In the genomic region with DNA sequence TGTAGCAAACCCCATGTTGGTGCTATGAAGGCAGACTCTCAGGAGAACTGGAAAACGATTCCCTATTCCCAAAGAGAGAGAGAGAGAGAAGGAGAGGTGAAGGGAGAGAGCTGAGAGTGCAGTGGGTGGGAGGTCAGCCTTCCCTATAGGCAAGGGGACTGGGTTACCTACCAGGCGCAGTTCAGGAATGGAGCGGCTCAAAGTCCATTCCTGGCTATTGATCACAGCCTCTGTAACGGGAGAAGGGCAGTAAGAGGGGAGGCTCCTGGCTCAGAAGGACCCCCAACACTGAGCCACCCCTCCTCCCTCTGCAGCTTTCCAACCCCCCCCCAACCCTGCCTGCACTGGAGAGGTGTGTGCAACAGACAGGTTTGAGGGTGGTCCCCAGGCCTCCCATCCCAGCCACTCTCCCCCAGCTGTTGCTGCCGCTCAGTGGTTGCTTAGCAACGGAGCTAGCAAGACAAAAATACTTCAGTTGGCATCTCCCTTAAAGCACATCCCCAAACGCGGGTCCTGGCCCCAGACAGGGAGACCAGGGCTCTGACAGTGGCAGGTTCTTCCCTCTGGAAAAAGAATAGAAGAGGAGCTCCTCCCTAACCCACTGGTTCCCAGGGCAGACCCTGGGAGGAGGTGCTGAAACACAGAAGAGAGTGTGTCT, we compare ENCODE assay signal across 12 cellular contexts. TPM values are rescaled to one million over a fixed set of nuclear protein-coding genes. Genes with fewer than 3 reads are reported as not detected.
DNase-seq lines count a peak whose midpoint lies in the region; ATAC-seq, FAIRE-seq and TF ChIP-seq lines count a peak whose summit lies in the region.
"Had no signal": no experiment of that assay in that cellular context is flagged by ENCODE, and none has a peak within 500 bp of the region (broad histone marks: within the 10 kb centered on the region; RNA-seq: fewer than 3 reads in every experiment).

No MANE protein-coding gene starts in this region.

- H3K36me3 ChIP-seq in HepG2 (replicated peaks in 1 of 2; ENCODE audit: control insufficient read depth in 1 of 2, insufficient read depth in 2 of 2, low read length in 2 of 2): no peaks in the 10 kb centered on the region
- H3K36me3 ChIP-seq: sigmoid colon had no signal

- WGBS in HepG2 (ENCODE audit: low lambda C conversion rate): 7% methylated on average over 8 of the region's 8 CpGs

- no peak for TF ChIP-seq RAD21 in HepG2 (CRISPR knock-in tag; IDR thresholded peaks at IDR 0.05)

- H3K4me3 Mint-ChIP-seq in CD4-positive, alpha-beta T cell: no peak overlapping the region
- H3K4me3 Mint-ChIP-seq in Calu3 (ENCODE audit: low read depth, unreplicated experiment) (peak overlapping the region; percentile 57), T-cell (no peak overlapping the region), CD14-positive monocyte (no peak overlapping the region)
- H3K4me3 Mint-ChIP-seq: activated B cell treated with CpG ODN at 0.5 μM for 24 hours; activated naive CD8-positive, alpha-beta T cell had no signal

- peak overlapping the region; percentile 30 for H3K27ac ChIP-seq in CD4-positive, alpha-beta T cell (ENCODE audit: low read depth, low read length)
- no peak overlapping the region for H3K27ac ChIP-seq in HepG2 (ENCODE audit: extremely low read length, insufficient read depth, low read length)
- H3K27ac ChIP-seq: sigmoid colon had no signal

- H3K4me2 ChIP-seq in HepG2 (ENCODE audit: low read depth, low read length): peak overlapping the region; percentile 94

- CTCF ChIA-PET in CD4-positive, alpha-beta T cell (lab: Charles Lee): no interaction called here
- CTCF ChIA-PET in Calu3 (lab: Charles Lee) (interaction anchor here (0.7 to 3.4 kb wide), 5 partner anchors 9 to 152 kb away, joined by 3 to 18 read pairs (median 8); a partner anchor contains a TSS), T-cell (lab: Charles Lee) (interaction anchor here (0.5 to 0.6 kb wide), 2 partner anchors 69 to 106 kb away, joined by 3 to 4 read pairs; no protein-coding TSS in a partner anchor), HepG2 (lab: Yijun Ruan, JAX; ENCODE audit: low intra/inter-chr PET ratio, low total read pairs) (interaction anchor here (1.8 kb wide), 1 partner anchor 9 kb away, joined by 6 read pairs; no protein-coding TSS in a partner anchor)

- no peak for TF ChIP-seq POLR2A in HepG2 (IDR thresholded peaks at IDR 0.05; ENCODE audit: insufficient read depth in 1 of 2, low read depth in 2 of 2, low read length in 2 of 2)

- peaks cover 34% of the 10 kb centered on the region for H3K4me1 Mint-ChIP-seq in CD4-positive, alpha-beta T cell (ENCODE audit: low read depth)
- H3K4me1 Mint-ChIP-seq in Calu3 (ENCODE audit: low read depth, unreplicated experiment) (peaks cover 28% of the 10 kb centered on the region), T-cell (peaks cover 25 to 31% (median 27%) of the 10 kb centered on the region in 3 donors), CD14-positive monocyte (peaks cover 11% of the 10 kb centered on the region)

- TF ChIP-seq CTCF in CD4-positive, alpha-beta T cell (IDR thresholded peaks at IDR 0.05): no peak
- TF ChIP-seq CTCF in Calu3 (IDR thresholded peaks at IDR 0.05; ENCODE audit: unreplicated experiment) (no peak), HepG2 (CRISPR knock-in tag; IDR thresholded peaks at IDR 0.05) (no peak), CD14-positive monocyte (IDR thresholded peaks at IDR 0.05) (no peak)

- H3K27me3 ChIP-seq in CD4-positive, alpha-beta T cell (ENCODE audit: control insufficient read depth, insufficient read depth, low read length): no peaks in the 10 kb centered on the region
- H3K27me3 ChIP-seq in HepG2 (ENCODE audit: control insufficient read depth in 1 of 2, insufficient read depth in 2 of 2, low read length in 2 of 2): peaks cover 14 to 64% of the 10 kb centered on the region in 2 experiments

- H3K36me3 Mint-ChIP-seq in CD4-positive, alpha-beta T cell (ENCODE audit: low read depth): peaks cover 72% of the 10 kb centered on the region
- H3K36me3 Mint-ChIP-seq in Calu3 (ENCODE audit: insufficient read depth, unreplicated experiment): no peaks in the 10 kb centered on the region
- peaks cover 53% of the 10 kb centered on the region for H3K36me3 Mint-ChIP-seq in T-cell
- peaks cover 54 to 59% of the 10 kb centered on the region in 2 donors for H3K36me3 Mint-ChIP-seq in CD14-positive monocyte

- no peak for DNase-seq in CD4-positive, alpha-beta T cell
- DNase-seq in Calu3 (no peak), T-cell (no peak), HepG2 (ENCODE audit: low spot score) (peak; percentile 23), DMS153 (lab: John Stamatoyannopoulos, UW) (no peak), CD14-positive monocyte (ENCODE audit: low spot score) (no peak), SW480 (ENCODE audit: low spot score) (no peak)
- DNase-seq: activated B cell treated with CpG ODN at 0.5 μM for 24 hours, kidney, sigmoid colon had no signal

- intact Hi-C loops in CD4-positive, alpha-beta T cell (cut with DNase I, micrococcal nuclease): loop anchor here in 1 of 2 experiments (5.0 kb wide), 1 partner anchor 38 kb away; no protein-coding TSS in a partner anchor
- intact Hi-C loops in Calu3 (cut with micrococcal nuclease; ENCODE audit: unreplicated experiment) (no loop called here), HepG2 (cut with micrococcal nuclease; ENCODE audit: unreplicated experiment) (loop anchor here (5.0 kb wide), 2 partner anchors 43 to 153 kb away; a partner anchor contains a TSS), CD14-positive monocyte (cut with micrococcal nuclease) (no loop called here)

- no peaks in the 10 kb centered on the region for H3K9me3 ChIP-seq in CD4-positive, alpha-beta T cell (ENCODE audit: control insufficient read depth, low read length)
- no peaks in the 10 kb centered on the region for H3K9me3 ChIP-seq in HepG2 (ENCODE audit: low read length)
- H3K9me3 ChIP-seq: sigmoid colon had no signal

- POLR2A ChIA-PET in CD4-positive, alpha-beta T cell (lab: Charles Lee): interaction anchor here (1.4 kb wide), 1 partner anchor 9 kb away, joined by 4 read pairs; a partner anchor contains a TSS
- POLR2A ChIA-PET in T-cell (lab: Charles Lee): no interaction called here
- POLR2A ChIA-PET in HepG2 (lab: Yijun Ruan, JAX): interaction anchor here (0.9 to 3.3 kb wide), 6 partner anchors 9 to 215 kb away, joined by 3 to 29 read pairs (median 4); a partner anchor contains a TSS

- H3K4me1 ChIP-seq in HepG2 (ENCODE audit: insufficient read depth, low read length): peaks cover 42% of the 10 kb centered on the region

- no peak overlapping the region for H3K9ac ChIP-seq in HepG2 (ENCODE audit: insufficient read depth, low read depth, low read length)

- in situ Hi-C loops in HepG2 (cut with HindIII; ENCODE audit: extremely low pct_ligation_motif_present, low pct_unique_long_range_greater_than_20kb): no loop called here

- TF ChIP-seq EP300 in HepG2 (IDR thresholded peaks at IDR 0.05; ENCODE audit: low read depth in 2 of 2, low read length in 2 of 2): no peak
- no peak for TF ChIP-seq EP300 in HepG2 (CRISPR knock-in tag; IDR thresholded peaks at IDR 0.05; ENCODE audit: borderline replicate concordance)

- H3K79me2 ChIP-seq in HepG2 (ENCODE audit: insufficient read depth, low read length): no peaks in the 10 kb centered on the region

- no peaks in the 10 kb centered on the region for H3K27me3 Mint-ChIP-seq in CD4-positive, alpha-beta T cell
- H3K27me3 Mint-ChIP-seq in Calu3 (ENCODE audit: unreplicated experiment) (peaks cover 92% of the 10 kb centered on the region), T-cell (no peaks in the 10 kb centered on the region), CD14-positive monocyte (ENCODE audit: low read depth in 3 of 3) (no peaks in the 10 kb centered on the region)
- H3K27me3 Mint-ChIP-seq: activated B cell treated with CpG ODN at 0.5 μM for 24 hours; activated naive CD8-positive, alpha-beta T cell had no signal

- ATAC-seq in CD4-positive, alpha-beta T cell (ENCODE audit: poor library complexity): no peak
- ATAC-seq in T-cell (replicated peaks in 1 of 4): no peak
- peak; percentile 55 for ATAC-seq in HepG2
- no peak for ATAC-seq in GM18511 (IDR thresholded peaks at IDR 0.05; ENCODE audit: unreplicated experiment)

- H3K4me3 ChIP-seq in HepG2 (replicated peaks in 1 of 3; ENCODE audit: insufficient read depth in 1 of 3, low read depth in 2 of 3, low read length in 3 of 3): peak overlapping the region in 1 of 3 experiments; percentile 73; a peak in 2 of 6 replicates
- H3K4me3 ChIP-seq: sigmoid colon had no signal

- H4K20me1 ChIP-seq in HepG2 (ENCODE audit: insufficient read depth, low read length): no peaks in the 10 kb centered on the region

- no peaks in the 10 kb centered on the region for H3K9me3 Mint-ChIP-seq in CD4-positive, alpha-beta T cell
- no peaks in the 10 kb centered on the region for H3K9me3 Mint-ChIP-seq in Calu3 (ENCODE audit: low read depth, unreplicated experiment)
- H3K9me3 Mint-ChIP-seq in T-cell: no peaks in the 10 kb centered on the region
- H3K9me3 Mint-ChIP-seq in CD14-positive monocyte: no peaks in the 10 kb centered on the region
- H3K9me3 Mint-ChIP-seq: activated B cell treated with CpG ODN at 0.5 μM for 24 hours had no signal

- no peak overlapping the region for H2AFZ ChIP-seq in HepG2 (ENCODE audit: low read length)

- FAIRE-seq in HepG2 (lab: Jason Lieb, UNC): no peak
- FAIRE-seq: kidney had no signal

- H3K27ac Mint-ChIP-seq in CD4-positive, alpha-beta T cell: peak overlapping the region; percentile 65
- H3K27ac Mint-ChIP-seq in Calu3 (ENCODE audit: unreplicated experiment) (no peak overlapping the region), T-cell (peak overlapping the region; percentile 69 to 78), CD14-positive monocyte (peak overlapping the region in 1 of 7 donors; percentile 50)
- H3K27ac Mint-ChIP-seq: activated B cell treated with CpG ODN at 0.5 μM for 24 hours had no signal

- BruUV-seq in Calu3 (replicated peaks; lab: Mats Ljungman, UMichigan) (no TSS peak), HepG2 (replicated peaks; lab: Mats Ljungman, UMichigan) (no TSS peak)

RNA-seq across cellular contexts. Expression of a gene that starts 3.2 kb away (rescaled TPM):
- 10 to 100 TPM; 21.0 to 21.2 TPM for total RNA-seq in CD4-positive, alpha-beta T cell
- total RNA-seq in Calu3 (2022) (0.57 and 0.59 TPM in 2 replicates), T-cell (10 to 100 TPM; 43.2 to 74.6 (median 66.4) TPM), HepG2 (2016; rRNA removed; fragmentation: Illumina TruSeq; extraction: Trizol) (0.38 and 0.81 TPM in 2 replicates)
- 0.10 and 0.18 TPM in 2 replicates for total RNA-seq in HepG2 (2016; cell fraction: cytosol; rRNA removed; fragmentation: Illumina TruSeq; extraction: Trizol; ENCODE audit: low read depth)
- total RNA-seq in HepG2 (2016; cell fraction: insoluble cytoplasmic fraction; rRNA removed; fragmentation: Illumina TruSeq; extraction: Trizol): 0.45 and 0.91 TPM in 2 replicates
- total RNA-seq in HepG2 (2016; cell fraction: membrane; rRNA removed; fragmentation: Illumina TruSeq; extraction: Trizol): 0.24 and 0.49 TPM in 2 replicates
- 0.44 and 0.71 TPM in 2 replicates for total RNA-seq in HepG2 (2016; cell fraction: nucleus; rRNA removed; fragmentation: Illumina TruSeq; extraction: Trizol)
- polyA plus RNA-seq in HepG2 (2011; rRNA removed) (0.45 and 0.73 TPM in 2 replicates), CD14-positive monocyte (under 1 TPM; 0.20 to 0.65 TPM)
- 0.50 and 0.87 TPM in 2 replicates for polyA plus RNA-seq in HepG2 (2011; cell fraction: cytosol; rRNA removed)
- 1.0 and 1.5 TPM in 2 replicates for polyA plus RNA-seq in HepG2 (2011; cell fraction: nucleus; rRNA removed)
- polyA plus RNA-seq in HepG2 (2012): 0.23 and 0.31 TPM in 2 replicates
- polyA plus RNA-seq in HepG2 (2016; cell fraction: cytosol; fragmentation: Illumina TruSeq; extraction: Trizol; ENCODE audit: low read depth): 0.33 and 0.42 TPM in 2 replicates
- polyA plus RNA-seq in HepG2 (2016; cell fraction: insoluble cytoplasmic fraction; fragmentation: Illumina TruSeq; extraction: Trizol; ENCODE audit: low read depth): 0.57 and 0.95 TPM in 2 replicates
- 0.10 and 0.23 TPM in 2 replicates for polyA plus RNA-seq in HepG2 (2016; cell fraction: membrane; fragmentation: Illumina TruSeq; extraction: Trizol; ENCODE audit: low read depth)
- 0.37 and 1.3 TPM in 2 replicates for polyA plus RNA-seq in HepG2 (2016; cell fraction: nucleus; fragmentation: Illumina TruSeq; extraction: Trizol; ENCODE audit: insufficient read depth, low read depth)
- 0.42 and 0.96 TPM in 2 replicates for polyA minus RNA-seq in HepG2 (2011; rRNA and poly(A)+ RNA removed; ENCODE audit: low replicate concordance)
- polyA minus RNA-seq in HepG2 (2011; cell fraction: cytosol; rRNA and poly(A)+ RNA removed): 0.70 and 0.79 TPM in 2 replicates
- polyA minus RNA-seq in HepG2 (2011; cell fraction: nucleus; rRNA and poly(A)+ RNA removed): 0.90 and 1.5 TPM in 2 replicates

RNA-seq across cellular contexts. Expression of a gene that starts 9.5 kb away (rescaled TPM):
- 10 to 100 TPM; 10.3 to 10.7 TPM for total RNA-seq in CD4-positive, alpha-beta T cell
- total RNA-seq in Calu3 (2022) (40.2 and 46.7 TPM in 2 replicates), T-cell (10 to 100 TPM; 12.8 to 25.6 (median 15.5) TPM), HepG2 (2016; rRNA removed; fragmentation: Illumina TruSeq; extraction: Trizol) (5.4 and 10.4 TPM in 2 replicates)
- total RNA-seq in HepG2 (2016; cell fraction: cytosol; rRNA removed; fragmentation: Illumina TruSeq; extraction: Trizol; ENCODE audit: low read depth): 3.1 and 3.3 TPM in 2 replicates
- total RNA-seq in HepG2 (2016; cell fraction: insoluble cytoplasmic fraction; rRNA removed; fragmentation: Illumina TruSeq; extraction: Trizol): 7.8 and 11.5 TPM in 2 replicates
- total RNA-seq in HepG2 (2016; cell fraction: membrane; rRNA removed; fragmentation: Illumina TruSeq; extraction: Trizol): 6.1 and 6.3 TPM in 2 replicates
- total RNA-seq in HepG2 (2016; cell fraction: nucleus; rRNA removed; fragmentation: Illumina TruSeq; extraction: Trizol): 8.7 and 15.1 TPM in 2 replicates
- polyA plus RNA-seq in HepG2 (2011; rRNA removed) (24.6 and 27.3 TPM in 2 replicates), CD14-positive monocyte (10 to 100 TPM; 43.0 to 48.1 TPM)
- polyA plus RNA-seq in HepG2 (2011; cell fraction: cytosol; rRNA removed): 19.3 and 22.2 TPM in 2 replicates
- polyA plus RNA-seq in HepG2 (2011; cell fraction: nucleus; rRNA removed): 26.2 and 31.2 TPM in 2 replicates
- polyA plus RNA-seq in HepG2 (2012): 17.1 and 17.8 TPM in 2 replicates
- 3.2 and 4.3 TPM in 2 replicates for polyA plus RNA-seq in HepG2 (2016; cell fraction: cytosol; fragmentation: Illumina TruSeq; extraction: Trizol; ENCODE audit: low read depth)
- 6.6 and 6.9 TPM in 2 replicates for polyA plus RNA-seq in HepG2 (2016; cell fraction: insoluble cytoplasmic fraction; fragmentation: Illumina TruSeq; extraction: Trizol; ENCODE audit: low read depth)
- polyA plus RNA-seq in HepG2 (2016; cell fraction: membrane; fragmentation: Illumina TruSeq; extraction: Trizol; ENCODE audit: low read depth): 4.9 and 7.9 TPM in 2 replicates
- polyA plus RNA-seq in HepG2 (2016; cell fraction: nucleus; fragmentation: Illumina TruSeq; extraction: Trizol; ENCODE audit: insufficient read depth, low read depth): 22.0 and 24.1 TPM in 2 replicates
- polyA minus RNA-seq in HepG2 (2011; rRNA and poly(A)+ RNA removed; ENCODE audit: low replicate concordance): 8.6 and 23.9 TPM in 2 replicates
- polyA minus RNA-seq in HepG2 (2011; cell fraction: cytosol; rRNA and poly(A)+ RNA removed): 5.8 and 8.3 TPM in 2 replicates
- polyA minus RNA-seq in HepG2 (2011; cell fraction: nucleus; rRNA and poly(A)+ RNA removed): 14.9 and 21.0 TPM in 2 replicates

RNA-seq across cellular contexts. Expression of a gene that starts 16.8 kb away (rescaled TPM):
- 10 to 100 TPM in 1 of 2 experiments, 1 to 10 TPM in 1; 8.7 to 10.8 TPM for total RNA-seq in CD4-positive, alpha-beta T cell
- 188 and 199 TPM in 2 replicates for total RNA-seq in Calu3 (2022)
- 10 to 100 TPM; 24.1 to 53.9 (median 46.2) TPM for total RNA-seq in T-cell
- total RNA-seq in HepG2 (2016; rRNA removed; fragmentation: Illumina TruSeq; extraction: Trizol): 209 and 255 TPM in 2 replicates
- 114 and 177 TPM in 2 replicates for total RNA-seq in HepG2 (2016; cell fraction: cytosol; rRNA removed; fragmentation: Illumina TruSeq; extraction: Trizol; ENCODE audit: low read depth)
- 213 and 245 TPM in 2 replicates for total RNA-seq in HepG2 (2016; cell fraction: insoluble cytoplasmic fraction; rRNA removed; fragmentation: Illumina TruSeq; extraction: Trizol)
- 203 and 282 TPM in 2 replicates for total RNA-seq in HepG2 (2016; cell fraction: membrane; rRNA removed; fragmentation: Illumina TruSeq; extraction: Trizol)
- 105 and 134 TPM in 2 replicates for total RNA-seq in HepG2 (2016; cell fraction: nucleus; rRNA removed; fragmentation: Illumina TruSeq; extraction: Trizol)
- polyA plus RNA-seq in HepG2 (2011; rRNA removed): 171 and 191 TPM in 2 replicates
- 223 and 255 TPM in 2 replicates for polyA plus RNA-seq in HepG2 (2011; cell fraction: cytosol; rRNA removed)
- 58.2 and 58.6 TPM in 2 replicates for polyA plus RNA-seq in HepG2 (2011; cell fraction: nucleus; rRNA removed)
- 68.6 and 92.8 TPM in 2 replicates for polyA plus RNA-seq in HepG2 (2012)
- 148 and 226 TPM in 2 replicates for polyA plus RNA-seq in HepG2 (2016; cell fraction: cytosol; fragmentation: Illumina TruSeq; extraction: Trizol; ENCODE audit: low read depth)
- polyA plus RNA-seq in HepG2 (2016; cell fraction: insoluble cytoplasmic fraction; fragmentation: Illumina TruSeq; extraction: Trizol; ENCODE audit: low read depth): 315 and 325 TPM in 2 replicates
- 208 and 297 TPM in 2 replicates for polyA plus RNA-seq in HepG2 (2016; cell fraction: membrane; fragmentation: Illumina TruSeq; extraction: Trizol; ENCODE audit: low read depth)
- 175 and 177 TPM in 2 replicates for polyA plus RNA-seq in HepG2 (2016; cell fraction: nucleus; fragmentation: Illumina TruSeq; extraction: Trizol; ENCODE audit: insufficient read depth, low read depth)
- polyA minus RNA-seq in HepG2 (2011; rRNA and poly(A)+ RNA removed; ENCODE audit: low replicate concordance): 141 and 375 TPM in 2 replicates
- 49.7 and 59.9 TPM in 2 replicates for polyA minus RNA-seq in HepG2 (2011; cell fraction: cytosol; rRNA and poly(A)+ RNA removed)
- polyA minus RNA-seq in HepG2 (2011; cell fraction: nucleus; rRNA and poly(A)+ RNA removed): 72.6 and 80.6 TPM in 2 replicates
- polyA plus RNA-seq in CD14-positive monocyte: 10 to 100 TPM; 27.4 to 38.4 TPM

RNA-seq across cellular contexts. Expression of a gene that starts 19.6 kb away (rescaled TPM):
- total RNA-seq in CD4-positive, alpha-beta T cell: 10 to 100 TPM; 39.9 to 40.8 TPM
- total RNA-seq in Calu3 (2022) (39.0 and 42.4 TPM in 2 replicates), T-cell (10 to 100 TPM; 45.4 to 72.9 (median 71.7) TPM), HepG2 (2016; rRNA removed; fragmentation: Illumina TruSeq; extraction: Trizol) (2.7 and 5.7 TPM in 2 replicates)
- 3.9 and 5.1 TPM in 2 replicates for total RNA-seq in HepG2 (2016; cell fraction: cytosol; rRNA removed; fragmentation: Illumina TruSeq; extraction: Trizol; ENCODE audit: low read depth)
- total RNA-seq in HepG2 (2016; cell fraction: insoluble cytoplasmic fraction; rRNA removed; fragmentation: Illumina TruSeq; extraction: Trizol): 3.4 and 4.7 TPM in 2 replicates
- total RNA-seq in HepG2 (2016; cell fraction: membrane; rRNA removed; fragmentation: Illumina TruSeq; extraction: Trizol): 5.9 and 6.2 TPM in 2 replicates
- 3.4 and 4.3 TPM in 2 replicates for total RNA-seq in HepG2 (2016; cell fraction: nucleus; rRNA removed; fragmentation: Illumina TruSeq; extraction: Trizol)
- polyA plus RNA-seq in HepG2 (2011; rRNA removed) (9.6 and 14.5 TPM in 2 replicates), CD14-positive monocyte (under 1 TPM; 0.14 to 0.23 TPM)
- polyA plus RNA-seq in HepG2 (2011; cell fraction: cytosol; rRNA removed): 8.1 and 8.8 TPM in 2 replicates
- 15.5 and 17.5 TPM in 2 replicates for polyA plus RNA-seq in HepG2 (2011; cell fraction: nucleus; rRNA removed)
- 7.7 and 10.3 TPM in 2 replicates for polyA plus RNA-seq in HepG2 (2012)
- polyA plus RNA-seq in HepG2 (2016; cell fraction: cytosol; fragmentation: Illumina TruSeq; extraction: Trizol; ENCODE audit: low read depth): 2.7 and 3.1 TPM in 2 replicates
- polyA plus RNA-seq in HepG2 (2016; cell fraction: insoluble cytoplasmic fraction; fragmentation: Illumina TruSeq; extraction: Trizol; ENCODE audit: low read depth): 5.0 and 8.0 TPM in 2 replicates
- 5.8 TPM in 2 replicates for polyA plus RNA-seq in HepG2 (2016; cell fraction: membrane; fragmentation: Illumina TruSeq; extraction: Trizol; ENCODE audit: low read depth)
- polyA plus RNA-seq in HepG2 (2016; cell fraction: nucleus; fragmentation: Illumina TruSeq; extraction: Trizol; ENCODE audit: insufficient read depth, low read depth): 13.4 and 15.4 TPM in 2 replicates
- polyA minus RNA-seq in HepG2 (2011; rRNA and poly(A)+ RNA removed; ENCODE audit: low replicate concordance): 12.1 and 12.5 TPM in 2 replicates
- polyA minus RNA-seq in HepG2 (2011; cell fraction: cytosol; rRNA and poly(A)+ RNA removed): 4.1 and 4.5 TPM in 2 replicates
- polyA minus RNA-seq in HepG2 (2011; cell fraction: nucleus; rRNA and poly(A)+ RNA removed): 3.7 and 5.3 TPM in 2 replicates

RNA-seq across cellular contexts. Expression of a gene that starts 31.6 kb away (rescaled TPM):
- 1 to 10 TPM; 1.0 to 1.4 TPM for total RNA-seq in CD4-positive, alpha-beta T cell
- total RNA-seq in Calu3 (2022): 1.8 TPM in 2 replicates
- total RNA-seq in T-cell: 1 to 10 TPM in 3 of 5 donors, under 1 TPM in 2; 0.76 to 2.1 (median 1.2) TPM
- 0.97 and 2.3 TPM in 2 replicates for total RNA-seq in HepG2 (2016; rRNA removed; fragmentation: Illumina TruSeq; extraction: Trizol)
- total RNA-seq in HepG2 (2016; cell fraction: cytosol; rRNA removed; fragmentation: Illumina TruSeq; extraction: Trizol; ENCODE audit: low read depth): 0.51 and 0.53 TPM in 2 replicates
- 0.70 and 2.8 TPM in 2 replicates for total RNA-seq in HepG2 (2016; cell fraction: insoluble cytoplasmic fraction; rRNA removed; fragmentation: Illumina TruSeq; extraction: Trizol)
- 0.79 and 0.83 TPM in 2 replicates for total RNA-seq in HepG2 (2016; cell fraction: membrane; rRNA removed; fragmentation: Illumina TruSeq; extraction: Trizol)
- 4.1 and 5.2 TPM in 2 replicates for total RNA-seq in HepG2 (2016; cell fraction: nucleus; rRNA removed; fragmentation: Illumina TruSeq; extraction: Trizol)
- polyA plus RNA-seq in HepG2 (2011; rRNA removed): 3.0 and 3.4 TPM in 2 replicates
- polyA plus RNA-seq in HepG2 (2011; cell fraction: cytosol; rRNA removed): 0.86 and 1.2 TPM in 2 replicates
- polyA plus RNA-seq in HepG2 (2011; cell fraction: nucleus; rRNA removed): 19.6 and 23.7 TPM in 2 replicates
- polyA plus RNA-seq in HepG2 (2012): 1.4 and 2.3 TPM in 2 replicates
- 0.29 and 0.36 TPM in 2 replicates for polyA plus RNA-seq in HepG2 (2016; cell fraction: cytosol; fragmentation: Illumina TruSeq; extraction: Trizol; ENCODE audit: low read depth)
- 1.1 and 1.2 TPM in 2 replicates for polyA plus RNA-seq in HepG2 (2016; cell fraction: insoluble cytoplasmic fraction; fragmentation: Illumina TruSeq; extraction: Trizol; ENCODE audit: low read depth)
- polyA plus RNA-seq in HepG2 (2016; cell fraction: membrane; fragmentation: Illumina TruSeq; extraction: Trizol; ENCODE audit: low read depth): 0.59 and 0.77 TPM in 2 replicates
- 6.9 and 9.0 TPM in 2 replicates for polyA plus RNA-seq in HepG2 (2016; cell fraction: nucleus; fragmentation: Illumina TruSeq; extraction: Trizol; ENCODE audit: insufficient read depth, low read depth)
- 5.9 and 7.2 TPM in 2 replicates for polyA minus RNA-seq in HepG2 (2011; rRNA and poly(A)+ RNA removed; ENCODE audit: low replicate concordance)
- 0.40 and 1.9 TPM in 2 replicates for polyA minus RNA-seq in HepG2 (2011; cell fraction: cytosol; rRNA and poly(A)+ RNA removed)
- polyA minus RNA-seq in HepG2 (2011; cell fraction: nucleus; rRNA and poly(A)+ RNA removed): 15.7 and 19.3 TPM in 2 replicates
- not detected for polyA plus RNA-seq in CD14-positive monocyte

Comparison
In these comparisons a context has a peak if more than half of its experiments do, and no peak if none do; other contexts are left out.
1. RNA of a gene that starts 3.2 kb away (total RNA-seq): 43.2 to 74.6 TPM in T-cell and 21.0 to 21.2 TPM in CD4-positive, alpha-beta T cell; 0.57 to 0.59 TPM in Calu3 and 0.10 to 0.91 TPM in HepG2; every median in the first group is over 10 times any median in the second.
2. POLR2A ChIA-PET loops: an anchor here in CD4-positive, alpha-beta T cell (1.4 kb wide) and HepG2 (0.9 to 3.3 kb wide); none called in T-cell.